ENCODE assay signal across 24 cellular contexts in genomic region chr18:32450874-32451273, GRCh38. TPM values are rescaled to one million over a fixed set of nuclear protein-coding genes. Genes with fewer than 3 reads are reported as not detected.
DNase-seq lines count a peak whose midpoint lies in the region; ATAC-seq and TF ChIP-seq lines count a peak whose summit lies in the region.
"Had no signal": no experiment of that assay in that cellular context is flagged by ENCODE, and none has a peak within 500 bp of the region (broad histone marks: within the 10 kb centered on the region; RNA-seq: fewer than 3 reads in every experiment).

No MANE protein-coding gene starts in this region.

- H3K9me3 ChIP-seq in adrenal gland (replicated peaks in 1 of 3) (no peaks in the 10 kb centered on the region), lower lobe of right lung (no peaks in the 10 kb centered on the region)
- H3K9me3 ChIP-seq: A549; BLaER1 treated with 17β-estradiol and CSF1 and Interleukin-3, amounts not matched to agents 10 nM and 100 nM had no signal

- DNase-seq in DMS53 (lab: John Stamatoyannopoulos, UW) (peak; percentile 75), Daoy (ENCODE audit: low read depth) (peak; percentile 12), adrenal gland (peak in 6 of 7 donors; percentile 40 to 74 (median 62)), lower lobe of right lung (no peak), NCI-H526 treated with DMSO at 0.1 percent for 48 hours (lab: John Stamatoyannopoulos, UW) (no peak)
- DNase-seq in stimulated activated naive CD8-positive, alpha-beta T cell treated with anti-CD3 and anti-CD28 coated beads, Interleukin-15, Interleukin-2, amounts not matched to agents 100 U/mL and 50 U/mL, for 24 hours: no peak
- DNase-seq: AML-193; CD4-positive, alpha-beta T cell; GM23248; H7; Kasumi-1; NCI-H1105 treated with DMSO at 0.1 percent for 48 hours; NCI-H1694; NCI-H2081; NCI-H2171 treated with DMSO at 0.1 percent for 48 hours; NCI-H345; NK-92 treated with Interleukin-12 subunit alpha and Interleukin-12 subunit beta, amount 100 ng/mL, for 24 hours; PC-9; RPMI8226; SHP77 had no signal

- TF ChIP-seq POLR2A in adrenal gland (IDR thresholded peaks at IDR 0.05): no peak

- H3K4me1 ChIP-seq in adrenal gland (replicated peaks in 1 of 2) (peaks cover 19 to 33% of the 10 kb centered on the region in 2 donors), lower lobe of right lung (no peaks in the 10 kb centered on the region)
- H3K4me1 ChIP-seq: BLaER1 treated with 17β-estradiol and CSF1 and Interleukin-3, amounts not matched to agents 10 nM and 100 nM had no signal

- peak overlapping the region in 1 of 4 donors; percentile 32 for H3K4me3 ChIP-seq in adrenal gland
- H3K4me3 ChIP-seq in lower lobe of right lung: no peak overlapping the region
- H3K4me3 ChIP-seq: A549; BLaER1 treated with 17β-estradiol and CSF1 and Interleukin-3, amounts not matched to agents 10 nM and 100 nM; GM23248; K562; PC-9 had no signal

- H3K36me3 ChIP-seq in adrenal gland (replicated peaks in 1 of 2) (no peaks in the 10 kb centered on the region), lower lobe of right lung (no peaks in the 10 kb centered on the region)
- H3K36me3 ChIP-seq: BLaER1 treated with 17β-estradiol and CSF1 and Interleukin-3, amounts not matched to agents 10 nM and 100 nM had no signal

- H3K27ac ChIP-seq in adrenal gland: peak overlapping the region; percentile 2 to 80 (median 66)
- H3K27ac ChIP-seq in lower lobe of right lung: no peak overlapping the region
- H3K27ac ChIP-seq: A549; BLaER1 treated with 17β-estradiol and CSF1 and Interleukin-3, amounts not matched to agents 10 nM and 100 nM; GM23248; PC-9 had no signal

- intact Hi-C loops in adrenal gland (cut with DNase I) (no loop called here), lower lobe of right lung (cut with DNase I) (loop anchor here (10.0 kb wide), 1 partner anchor 166 kb away; no protein-coding TSS in a partner anchor)

- H3K27me3 ChIP-seq in adrenal gland (no peaks in the 10 kb centered on the region), lower lobe of right lung (ENCODE audit: low read depth) (no peaks in the 10 kb centered on the region)
- H3K27me3 ChIP-seq: BLaER1 treated with 17β-estradiol and CSF1 and Interleukin-3, amounts not matched to agents 10 nM and 100 nM had no signal

- ATAC-seq in lower lobe of right lung: peak; percentile 49 to 82
- ATAC-seq in stimulated activated naive CD8-positive, alpha-beta T cell treated with anti-CD3 and anti-CD28 coated beads, Interleukin-15, Interleukin-2, amounts not matched to agents 100 U/mL and 50 U/mL, for 24 hours: no peak
- no peak for ATAC-seq in HG03469 (IDR thresholded peaks at IDR 0.05; ENCODE audit: unreplicated experiment)
- ATAC-seq: A549, K562 had no signal

- no peak for TF ChIP-seq CTCF in adrenal gland (IDR thresholded peaks at IDR 0.05)
- TF ChIP-seq CTCF in lower lobe of right lung (IDR thresholded peaks at IDR 0.05): no peak

RNA-seq across cellular contexts. Expression of gene GAREM1, which starts 19.8 kb away (rescaled TPM):
- total RNA-seq in Daoy (2014; rRNA removed; shearing (Covaris generic)): 1.5 and 2.2 TPM in 2 replicates
- total RNA-seq in adrenal gland (10 to 100 TPM; 14.2 to 69.5 (median 24.3) TPM), lower lobe of right lung (10.3 TPM)
- polyA plus RNA-seq in adrenal gland: 10 to 100 TPM in 1 of 3 donors, 1 to 10 TPM in 2; 3.5 to 22.6 (median 5.5) TPM

Comparison
In these comparisons a context has a peak if more than half of its experiments do, and no peak if none do; other contexts are left out.
1. DNase-seq: peak in DMS53 (single experiment), Daoy (single experiment) and adrenal gland (6 of 7); none in lower lobe of right lung (single experiment), stimulated activated naive CD8-positive, alpha-beta T cell treated with anti-CD3 and anti-CD28 coated beads, Interleukin-15, Interleukin-2, amounts not matched to agents 100 U/mL and 50 U/mL, for 24 hours (single experiment) and NCI-H526 treated with DMSO at 0.1 percent for 48 hours (single experiment).
2. ATAC-seq: peak in lower lobe of right lung (2 of 2); none in stimulated activated naive CD8-positive, alpha-beta T cell treated with anti-CD3 and anti-CD28 coated beads, Interleukin-15, Interleukin-2, amounts not matched to agents 100 U/mL and 50 U/mL, for 24 hours (single experiment) and HG03469 (single experiment).